In genomic region chr4:38161208-38162113, GRCh38 we compare ENCODE assay signal across 1 cellular context.
TF ChIP-seq lines count a peak whose summit lies in the region.

No MANE protein-coding gene starts in this region.

TF ChIP-seq in HepG2, 621 proteins besides CTCF, POLR2A, EP300 and RAD21 (continued from another document):
- TF ChIP-seq AFF4 (CRISPR knock-in tag; IDR thresholded peaks at IDR 0.05) (no peak), SIN3A (IDR thresholded peaks at IDR 0.05; ENCODE audit: borderline replicate concordance, low read depth, low read length) (0 out of 2 replicates have a peak, but pooled peaks have one; percentile 2), HIC2 (CRISPR knock-in tag; IDR thresholded peaks at IDR 0.05; ENCODE audit: low read depth) (no peak)
